1 cellular context compared by ENCODE assay signal in genomic region chr3:15309662-15310335, GRCh38.
TF ChIP-seq lines count a peak whose summit lies in the region.

No MANE protein-coding gene starts in this region.

TF ChIP-seq in SK-N-SH treated with all-trans-retinoic acid at 6 μM for 48 hours, 23 proteins besides CTCF, POLR2A, EP300 and RAD21 (continued from another document):
- TF ChIP-seq, protein P1, sequence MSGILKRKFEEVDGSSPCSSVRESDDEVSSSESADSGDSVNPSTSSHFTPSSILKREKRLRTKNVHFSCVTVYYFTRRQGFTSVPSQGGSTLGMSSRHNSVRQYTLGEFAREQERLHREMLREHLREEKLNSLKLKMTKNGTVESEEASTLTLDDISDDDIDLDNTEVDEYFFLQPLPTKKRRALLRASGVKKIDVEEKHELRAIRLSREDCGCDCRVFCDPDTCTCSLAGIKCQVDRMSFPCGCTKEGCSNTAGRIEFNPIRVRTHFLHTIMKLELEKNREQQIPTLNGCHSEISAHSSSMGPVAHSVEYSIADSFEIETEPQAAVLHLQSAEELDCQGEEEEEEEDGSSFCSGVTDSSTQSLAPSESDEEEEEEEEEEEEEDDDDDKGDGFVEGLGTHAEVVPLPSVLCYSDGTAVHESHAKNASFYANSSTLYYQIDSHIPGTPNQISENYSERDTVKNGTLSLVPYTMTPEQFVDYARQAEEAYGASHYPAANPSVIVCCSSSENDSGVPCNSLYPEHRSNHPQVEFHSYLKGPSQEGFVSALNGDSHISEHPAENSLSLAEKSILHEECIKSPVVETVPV (CRISPR knock-in tag; IDR thresholded peaks at IDR 0.05): no peak
- TF ChIP-seq RARB (CRISPR knock-in tag; IDR thresholded peaks at IDR 0.05) (no peak), ESRRG (CRISPR knock-in tag; IDR thresholded peaks at IDR 0.05) (no peak), ISL1 (CRISPR knock-in tag; IDR thresholded peaks at IDR 0.05) (no peak), GLIS3 (CRISPR knock-in tag; IDR thresholded peaks at IDR 0.05) (no peak), ZC3H10 (CRISPR knock-in tag; IDR thresholded peaks at IDR 0.05) (no peak), ZNF565 (CRISPR knock-in tag; conservative IDR thresholded peaks at IDR 0.05; ENCODE audit: low read depth) (no peak)
- TF ChIP-seq, protein P2, sequence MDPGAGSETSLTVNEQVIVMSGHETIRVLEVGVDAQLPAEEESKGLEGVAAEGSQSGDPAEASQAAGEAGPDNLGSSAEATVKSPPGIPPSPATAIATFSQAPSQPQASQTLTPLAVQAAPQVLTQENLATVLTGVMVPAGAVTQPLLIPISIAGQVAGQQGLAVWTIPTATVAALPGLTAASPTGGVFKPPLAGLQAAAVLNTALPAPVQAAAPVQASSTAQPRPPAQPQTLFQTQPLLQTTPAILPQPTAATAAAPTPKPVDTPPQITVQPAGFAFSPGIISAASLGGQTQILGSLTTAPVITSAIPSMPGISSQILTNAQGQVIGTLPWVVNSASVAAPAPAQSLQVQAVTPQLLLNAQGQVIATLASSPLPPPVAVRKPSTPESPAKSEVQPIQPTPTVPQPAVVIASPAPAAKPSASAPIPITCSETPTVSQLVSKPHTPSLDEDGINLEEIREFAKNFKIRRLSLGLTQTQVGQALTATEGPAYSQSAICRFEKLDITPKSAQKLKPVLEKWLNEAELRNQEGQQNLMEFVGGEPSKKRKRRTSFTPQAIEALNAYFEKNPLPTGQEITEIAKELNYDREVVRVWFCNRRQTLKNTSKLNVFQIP (CRISPR knock-in tag; IDR thresholded peaks at IDR 0.05; ENCODE audit: borderline replicate concordance, low read depth): no peak
- TF ChIP-seq, protein P3, sequence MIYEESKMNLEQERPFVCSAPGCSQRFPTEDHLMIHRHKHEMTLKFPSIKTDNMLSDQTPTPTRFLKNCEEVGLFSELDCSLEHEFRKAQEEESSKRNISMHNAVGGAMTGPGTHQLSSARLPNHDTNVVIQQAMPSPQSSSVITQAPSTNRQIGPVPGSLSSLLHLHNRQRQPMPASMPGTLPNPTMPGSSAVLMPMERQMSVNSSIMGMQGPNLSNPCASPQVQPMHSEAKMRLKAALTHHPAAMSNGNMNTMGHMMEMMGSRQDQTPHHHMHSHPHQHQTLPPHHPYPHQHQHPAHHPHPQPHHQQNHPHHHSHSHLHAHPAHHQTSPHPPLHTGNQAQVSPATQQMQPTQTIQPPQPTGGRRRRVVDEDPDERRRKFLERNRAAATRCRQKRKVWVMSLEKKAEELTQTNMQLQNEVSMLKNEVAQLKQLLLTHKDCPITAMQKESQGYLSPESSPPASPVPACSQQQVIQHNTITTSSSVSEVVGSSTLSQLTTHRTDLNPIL (CRISPR knock-in tag; IDR thresholded peaks at IDR 0.05; ENCODE audit: low read depth): no peak
